In the genomic region with DNA sequence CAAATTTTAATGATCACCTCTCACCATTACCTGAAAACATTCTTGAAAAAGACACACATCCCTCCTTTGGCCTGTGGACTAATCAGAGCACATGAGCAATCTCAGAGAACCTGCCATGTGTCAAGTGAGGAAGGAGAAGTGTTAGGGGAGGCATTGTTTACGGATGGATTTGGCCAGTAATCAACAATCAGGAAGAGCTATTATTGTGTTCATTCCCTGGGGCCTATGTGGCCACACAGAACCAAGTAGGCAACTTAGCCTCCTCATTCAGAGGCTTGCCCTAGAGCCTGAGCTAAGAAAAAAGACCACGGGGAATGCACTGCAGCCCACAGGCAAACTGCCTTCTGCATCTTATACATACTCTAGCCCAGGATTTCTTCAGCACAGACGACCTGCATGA, we compare ENCODE assay signal across 17 cellular contexts. TPM values are rescaled to one million over a fixed set of nuclear protein-coding genes. Genes with fewer than 3 reads are reported as not detected.
A peak's percentile ranks its signal among the peaks of the same experiment; 100 is the strongest.
DNase-seq lines count a peak whose midpoint lies in the region; ATAC-seq and TF ChIP-seq lines count a peak whose summit lies in the region.
"Had no signal": no experiment of that assay in that cellular context is flagged by ENCODE, and none has a peak within 500 bp of the region (broad histone marks: within the 10 kb centered on the region; RNA-seq: fewer than 3 reads in every experiment).

No MANE protein-coding gene starts in this region.

- no peak for ATAC-seq in HG03354 (IDR thresholded peaks at IDR 0.05; ENCODE audit: poor library complexity, severe bottlenecking, unreplicated experiment)
- ATAC-seq: A549; CD8-positive, alpha-beta T cell; HCT116 had no signal

- no peak overlapping the region for H3K4me2 ChIP-seq in mesendoderm (ENCODE audit: low read length)
- H3K4me2 ChIP-seq: A549 had no signal

- no peak overlapping the region for H4K8ac ChIP-seq in mesendoderm (ENCODE audit: low read depth, low read length)

- H3K79me2 ChIP-seq in mesendoderm (ENCODE audit: control insufficient read depth, insufficient read depth, low read length) = no peaks in the 10 kb centered on the region

- H3K4me1 ChIP-seq in mesendoderm (ENCODE audit: control insufficient read depth, low read depth, low read length) = no peaks in the 10 kb centered on the region
- H3K4me1 ChIP-seq: A549 had no signal

- no peak overlapping the region for H3K18ac ChIP-seq in mesendoderm (ENCODE audit: low read length)

- H3K36me3 ChIP-seq in mesendoderm (ENCODE audit: control insufficient read depth, insufficient read depth, low read length) = no peaks in the 10 kb centered on the region

- H3K27me3 ChIP-seq in mesendoderm (ENCODE audit: insufficient read depth, low read length, poor library complexity) = no peaks in the 10 kb centered on the region

- no peak overlapping the region for H2BK120ac ChIP-seq in mesendoderm (ENCODE audit: low read depth, low read length)

- no peak for TF ChIP-seq CTCF in NB4 (IDR thresholded peaks at IDR 0.05; ENCODE audit: low read depth, low read length)

- no peak overlapping the region for H2AK5ac ChIP-seq in mesendoderm (ENCODE audit: low read length)

- H3K56ac ChIP-seq in mesendoderm (ENCODE audit: low read length) = no peak overlapping the region

- DNase-seq in NCI-H1417 (lab: John Stamatoyannopoulos, UW) (peak in 2 of 3 experiments; percentile 4 to 13), NCI-H1417 treated with DMSO at 0.1 percent for 48 hours (lab: John Stamatoyannopoulos, UW) (no peak), COR-L47 (lab: John Stamatoyannopoulos, UW) (peak; percentile 0), NB4 (ENCODE audit: low read depth) (peak; percentile 2), mesendoderm (peak; percentile 25)
- no peak for DNase-seq in activated T-cell treated with anti-CD3 and anti-CD28 coated beads, Interleukin-2, amount 50 U/mL, for 1 hour
- DNase-seq in stimulated activated CD4-positive, alpha-beta T cell treated with anti-CD3 and anti-CD28 coated beads, Interleukin-2, amount 100 ng/mL, for 24 hours = no peak
- DNase-seq: AML-193; CD8-positive, alpha-beta T cell; GDM1; GOT3; H7 had no signal

- no peak overlapping the region for H3K4me3 ChIP-seq in NB4 (ENCODE audit: low read depth, low read length)
- no peak overlapping the region for H3K4me3 ChIP-seq in mesendoderm (ENCODE audit: low read length)
- H3K4me3 ChIP-seq: A549 had no signal

- no peak overlapping the region for H3K9ac ChIP-seq in mesendoderm (ENCODE audit: low read length)

- no CpG with 5 or more reads among the region's 3 CpGs for WGBS in mesendoderm (ENCODE audit: extremely low coverage, insufficient coverage, low lambda C conversion rate)

- H2BK15ac ChIP-seq in mesendoderm (replicated peaks; ENCODE audit: low read depth) = no peak overlapping the region

- H2BK5ac ChIP-seq in mesendoderm (ENCODE audit: low read length) = no peak overlapping the region

- TF ChIP-seq POLR2A in NB4 (IDR thresholded peaks at IDR 0.05; ENCODE audit: extremely low read depth, insufficient read length) = no peak

- no peak overlapping the region for H4K5ac ChIP-seq in mesendoderm (ENCODE audit: low read length)

- no peak overlapping the region for H3K23ac ChIP-seq in mesendoderm (ENCODE audit: low read length)

- H3K27ac ChIP-seq in mesendoderm (ENCODE audit: low read depth, low read length) = no peak overlapping the region
- H3K27ac ChIP-seq: 22Rv1, A549, HL-60 had no signal

- H3K4ac ChIP-seq in mesendoderm (ENCODE audit: low read depth, low read length) = no peak overlapping the region

- no peaks in the 10 kb centered on the region for H3K79me1 ChIP-seq in mesendoderm (ENCODE audit: low read length)

RNA-seq across cellular contexts. Expression of a gene that starts 40.6 kb away (rescaled TPM):
- 1.7 TPM for polyA plus RNA-seq in mesendoderm (2013, experiment 1 of 2)
- 1.5 TPM for polyA plus RNA-seq in mesendoderm (2013, experiment 2 of 2)

Comparison
In these comparisons a context has a peak if more than half of its experiments do, and no peak if none do; other contexts are left out.
1. DNase-seq: peak in NCI-H1417 (2 of 3), COR-L47 (single experiment), NB4 (single experiment) and mesendoderm (single experiment); none in NCI-H1417 treated with DMSO at 0.1 percent for 48 hours (single experiment), activated T-cell treated with anti-CD3 and anti-CD28 coated beads, Interleukin-2, amount 50 U/mL, for 1 hour (single experiment) and stimulated activated CD4-positive, alpha-beta T cell treated with anti-CD3 and anti-CD28 coated beads, Interleukin-2, amount 100 ng/mL, for 24 hours (0 of 2).